ENCODE assay signal across 2 cellular contexts in the genomic region with DNA sequence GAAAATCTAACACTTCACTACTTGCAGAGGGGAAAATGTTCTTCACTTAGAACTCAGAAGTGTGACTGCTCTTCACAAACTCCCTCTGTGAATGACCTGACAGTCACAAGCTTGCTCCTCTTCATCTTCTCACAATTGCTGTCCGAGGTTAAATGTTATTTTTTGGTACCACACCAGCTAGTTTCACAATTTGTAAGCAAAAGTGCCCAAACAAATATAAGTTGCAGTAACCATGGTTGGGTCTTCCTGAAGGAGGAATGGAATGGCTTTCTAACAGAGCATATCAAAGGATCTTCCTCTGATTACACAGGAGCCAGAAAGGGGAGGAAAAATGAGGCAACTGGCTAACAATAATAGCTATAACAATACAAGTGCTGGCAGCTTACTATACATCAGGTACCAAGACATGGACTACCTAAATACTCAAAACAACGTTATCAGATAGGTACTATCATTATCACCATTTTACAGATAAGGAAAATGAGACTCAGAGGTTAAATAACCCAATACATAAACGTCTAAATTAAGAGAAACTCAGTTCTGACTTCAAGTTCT.
TF ChIP-seq lines count a peak whose summit lies in the region.

No MANE protein-coding gene starts in this region.

TF ChIP-seq in GM12878, 131 proteins besides CTCF, POLR2A, EP300 and RAD21:
- TF ChIP-seq STAT3 (IDR thresholded peaks at IDR 0.05; ENCODE audit: low read depth, low read length) (no peak), RCOR1 (conservative IDR thresholded peaks at IDR 0.05; ENCODE audit: low read depth, low read length) (no peak), IRF5 (IDR thresholded peaks at IDR 0.05; ENCODE audit: borderline replicate concordance) (no peak), TBL1XR1 (IDR thresholded peaks at IDR 0.05; ENCODE audit: low read depth, low read length) (no peak), CEBPB (IDR thresholded peaks at IDR 0.05; ENCODE audit: borderline replicate concordance in 1 of 2, low read depth in 2 of 2, low read length in 2 of 2) (no peak), RB1 (IDR thresholded peaks at IDR 0.05; ENCODE audit: borderline replicate concordance) (no peak), RBBP5 (conservative IDR thresholded peaks at IDR 0.05) (no peak), ZNF622 (IDR thresholded peaks at IDR 0.05) (no peak), MLLT1 (IDR thresholded peaks at IDR 0.05) (no peak)

TF ChIP-seq in HepG2, 621 proteins besides CTCF, POLR2A, EP300 and RAD21:
- TF ChIP-seq ZNF670 (CRISPR knock-in tag; IDR thresholded peaks at IDR 0.05; ENCODE audit: borderline replicate concordance) (no peak), ZNF7 (CRISPR knock-in tag; IDR thresholded peaks at IDR 0.05) (peak; percentile 53; the same call in 1 of the 2 replicates), ZNF282 (IDR thresholded peaks at IDR 0.05; ENCODE audit: partially characterized antibody) (no peak)
